In genomic region chr20:14717124-14718004, GRCh38 we compare ENCODE assay signal across 9 cellular contexts.
DNase-seq lines count a peak whose midpoint lies in the region; ATAC-seq and TF ChIP-seq lines count a peak whose summit lies in the region.
"Had no signal": no experiment of that assay in that cellular context is flagged by ENCODE, and none has a peak within 500 bp of the region (broad histone marks: within the 10 kb centered on the region; RNA-seq: fewer than 3 reads in every experiment).

No MANE protein-coding gene starts in this region.

- peak; percentile 89 for ATAC-seq in GM21367 (IDR thresholded peaks at IDR 0.05; ENCODE audit: unreplicated experiment)
- ATAC-seq in HG03175 (IDR thresholded peaks at IDR 0.05; ENCODE audit: unreplicated experiment) = peak; percentile 95
- ATAC-seq in CD4-positive, alpha-beta T cell (ENCODE audit: poor library complexity) = no peak

- no peak overlapping the region for H3K4me3 Mint-ChIP-seq in CD4-positive, alpha-beta T cell
- no peak overlapping the region for H3K4me3 Mint-ChIP-seq in glutamatergic neuron (ENCODE audit: unreplicated experiment)

- H3K4me1 Mint-ChIP-seq in CD4-positive, alpha-beta T cell (ENCODE audit: low read depth) = no peaks in the 10 kb centered on the region
- H3K4me1 Mint-ChIP-seq in glutamatergic neuron (ENCODE audit: low read depth, unreplicated experiment) = peaks cover 13% of the 10 kb centered on the region

- TF ChIP-seq CTCF in epithelial cell of esophagus (IDR thresholded peaks at IDR 0.05; ENCODE audit: insufficient read depth, low read depth, low read length, missing control alignments) = no peak
- no peak for TF ChIP-seq CTCF in adrenal gland (IDR thresholded peaks at IDR 0.05)
- TF ChIP-seq CTCF in CD4-positive, alpha-beta T cell (IDR thresholded peaks at IDR 0.05) = no peak
- TF ChIP-seq CTCF in glutamatergic neuron (IDR thresholded peaks at IDR 0.05; ENCODE audit: partially characterized antibody, unreplicated experiment) = no peak

- H3K36me3 ChIP-seq in adrenal gland (replicated peaks in 1 of 2) = no peaks in the 10 kb centered on the region

- TF ChIP-seq POLR2A in adrenal gland (IDR thresholded peaks at IDR 0.05) = no peak

- no peaks in the 10 kb centered on the region for H3K27me3 Mint-ChIP-seq in CD4-positive, alpha-beta T cell
- H3K27me3 Mint-ChIP-seq in glutamatergic neuron (ENCODE audit: unreplicated experiment) = no peaks in the 10 kb centered on the region

- WGBS in adrenal gland, 4 donors = 71 to 87% (median 73%) methylated on average over 6 of the region's 6 CpGs

- CTCF ChIA-PET in CD4-positive, alpha-beta T cell (lab: Charles Lee) = interaction anchor here (0.6 kb wide), 1 partner anchor 9 kb away, joined by 3 read pairs; no protein-coding TSS in a partner anchor

- peak; percentile 43 for DNase-seq in DMS53 treated with DMSO at 0.1 percent for 48 hours (lab: John Stamatoyannopoulos, UW; ENCODE audit: unreplicated experiment)
- peak; percentile 40 for DNase-seq in epithelial cell of esophagus (ENCODE audit: low read depth)
- no peak for DNase-seq in NCI-H2196 treated with DMSO at 0.1 percent for 48 hours (lab: John Stamatoyannopoulos, UW; ENCODE audit: unreplicated experiment)
- DNase-seq in adrenal gland = no peak
- no peak for DNase-seq in CD4-positive, alpha-beta T cell
- DNase-seq in glutamatergic neuron = no peak
- DNase-seq: NCI-H187 had no signal

- H3K27me3 ChIP-seq in adrenal gland = no peaks in the 10 kb centered on the region
- no peaks in the 10 kb centered on the region for H3K27me3 ChIP-seq in CD4-positive, alpha-beta T cell (ENCODE audit: control insufficient read depth, insufficient read depth, low read length)

- peaks cover 5% of the 10 kb centered on the region for H3K9me3 Mint-ChIP-seq in CD4-positive, alpha-beta T cell
- peaks cover 4% of the 10 kb centered on the region for H3K9me3 Mint-ChIP-seq in glutamatergic neuron (ENCODE audit: unreplicated experiment)

- no peaks in the 10 kb centered on the region for H3K36me3 Mint-ChIP-seq in CD4-positive, alpha-beta T cell (ENCODE audit: low read depth)
- H3K36me3 Mint-ChIP-seq in glutamatergic neuron (ENCODE audit: unreplicated experiment) = no peaks in the 10 kb centered on the region

- no peak overlapping the region for H3K27ac ChIP-seq in adrenal gland
- no peak overlapping the region for H3K27ac ChIP-seq in CD4-positive, alpha-beta T cell (ENCODE audit: low read depth, low read length)

- no peak overlapping the region for H3K27ac Mint-ChIP-seq in CD4-positive, alpha-beta T cell
- no peak overlapping the region for H3K27ac Mint-ChIP-seq in glutamatergic neuron (ENCODE audit: unreplicated experiment)

- H3K4me3 ChIP-seq in epithelial cell of esophagus (ENCODE audit: low read length) = no peak overlapping the region
- no peak overlapping the region for H3K4me3 ChIP-seq in adrenal gland

- intact Hi-C loops in adrenal gland (cut with DNase I) = no loop called here
- intact Hi-C loops in CD4-positive, alpha-beta T cell (cut with DNase I, micrococcal nuclease) = no loop called here

- H3K4me1 ChIP-seq in adrenal gland (replicated peaks in 1 of 2) = no peaks in the 10 kb centered on the region

- POLR2A ChIA-PET in CD4-positive, alpha-beta T cell (lab: Charles Lee) = no interaction called here

- no peaks in the 10 kb centered on the region for H3K9me3 ChIP-seq in adrenal gland (replicated peaks in 1 of 3)
- no peaks in the 10 kb centered on the region for H3K9me3 ChIP-seq in CD4-positive, alpha-beta T cell (ENCODE audit: control insufficient read depth, low read length)

Comparison
In these comparisons a context has a peak if more than half of its experiments do, and no peak if none do; other contexts are left out.
1. DNase-seq: peak in DMS53 treated with DMSO at 0.1 percent for 48 hours (single experiment) and epithelial cell of esophagus (single experiment); none in NCI-H2196 treated with DMSO at 0.1 percent for 48 hours (single experiment), adrenal gland (0 of 7), CD4-positive, alpha-beta T cell (0 of 10) and glutamatergic neuron (single experiment).